In the genomic region with DNA sequence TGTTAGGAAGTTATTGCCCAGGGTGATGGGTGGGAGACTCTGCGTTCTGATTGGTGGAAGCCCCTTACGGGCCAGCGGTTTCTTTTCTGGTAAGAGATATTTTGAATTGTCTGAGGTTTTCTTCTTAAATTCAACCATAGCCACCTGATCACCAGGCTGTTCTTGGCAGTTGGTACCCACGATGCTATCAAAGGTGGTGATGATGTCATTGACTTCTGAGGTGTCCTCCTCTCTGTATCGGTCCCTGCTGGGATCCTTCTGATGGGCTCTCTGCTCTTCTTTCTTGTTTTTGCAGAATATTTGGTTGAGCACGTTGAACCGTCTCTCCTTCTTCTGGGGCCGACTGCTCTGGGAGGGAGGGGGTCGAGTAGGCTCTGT, we compare ENCODE assay signal across 1 cellular context.
TF ChIP-seq lines count a peak whose summit lies in the region.

No MANE protein-coding gene starts in this region.

TF ChIP-seq in HEK293, 187 proteins besides CTCF, POLR2A, EP300 and RAD21 (continued from another document):
- TF ChIP-seq, protein P1, sequence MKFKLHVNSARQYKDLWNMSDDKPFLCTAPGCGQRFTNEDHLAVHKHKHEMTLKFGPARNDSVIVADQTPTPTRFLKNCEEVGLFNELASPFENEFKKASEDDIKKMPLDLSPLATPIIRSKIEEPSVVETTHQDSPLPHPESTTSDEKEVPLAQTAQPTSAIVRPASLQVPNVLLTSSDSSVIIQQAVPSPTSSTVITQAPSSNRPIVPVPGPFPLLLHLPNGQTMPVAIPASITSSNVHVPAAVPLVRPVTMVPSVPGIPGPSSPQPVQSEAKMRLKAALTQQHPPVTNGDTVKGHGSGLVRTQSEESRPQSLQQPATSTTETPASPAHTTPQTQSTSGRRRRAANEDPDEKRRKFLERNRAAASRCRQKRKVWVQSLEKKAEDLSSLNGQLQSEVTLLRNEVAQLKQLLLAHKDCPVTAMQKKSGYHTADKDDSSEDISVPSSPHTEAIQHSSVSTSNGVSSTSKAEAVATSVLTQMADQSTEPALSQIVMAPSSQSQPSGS (tag by site-specific recombination; IDR thresholded peaks at IDR 0.05; ENCODE audit: low read depth): peak; percentile 79
- TF ChIP-seq HOXD13 (CRISPR knock-in tag; IDR thresholded peaks at IDR 0.05; ENCODE audit: borderline replicate concordance): no peak
- TF ChIP-seq ZNF157 (tag by site-specific recombination; IDR thresholded peaks at IDR 0.05): no peak
